In the genomic region with DNA sequence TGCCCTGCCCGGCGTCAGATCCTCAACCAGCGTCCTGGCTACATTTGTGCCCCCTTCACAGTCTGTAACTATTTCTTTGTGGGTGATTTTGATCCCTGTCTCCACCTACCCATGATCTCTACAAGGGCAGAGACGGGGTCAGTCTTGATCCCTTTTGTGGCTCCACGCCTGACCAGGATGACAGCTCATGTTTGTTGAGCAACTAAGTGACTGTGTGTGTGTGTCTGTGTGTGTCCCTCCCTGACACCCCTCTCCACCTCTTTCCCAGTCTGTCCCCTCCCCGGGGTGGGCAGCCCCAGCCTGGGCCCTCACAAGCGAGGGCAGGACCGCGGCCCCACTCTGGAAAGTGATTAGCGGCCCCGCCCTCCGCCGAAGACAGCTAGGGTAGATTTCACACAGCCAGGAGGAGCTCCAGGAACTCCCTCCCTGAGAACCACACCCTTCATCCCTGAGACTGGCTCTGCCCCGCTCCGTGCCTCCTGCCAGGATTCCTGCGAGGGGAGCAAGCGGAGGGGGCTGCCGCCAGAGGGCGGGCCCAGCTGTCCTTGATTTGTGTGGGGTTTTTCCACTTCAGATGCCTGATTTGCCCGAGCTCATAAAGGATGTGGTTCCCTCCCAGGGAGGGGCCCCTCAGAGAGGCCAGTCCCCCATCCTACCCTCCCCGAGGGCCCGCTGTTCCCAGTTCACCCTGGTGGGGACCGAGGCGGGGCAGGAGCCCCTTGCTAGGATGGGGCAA, we compare ENCODE assay signal across 10 cellular contexts. TPM values are rescaled to one million over a fixed set of nuclear protein-coding genes. Genes with fewer than 3 reads are reported as not detected.
DNase-seq lines count a peak whose midpoint lies in the region; ATAC-seq and TF ChIP-seq lines count a peak whose summit lies in the region.
"Had no signal": no experiment of that assay in that cellular context is flagged by ENCODE, and none has a peak within 500 bp of the region (broad histone marks: within the 10 kb centered on the region; RNA-seq: fewer than 3 reads in every experiment).

No MANE protein-coding gene starts in this region.

- H3K9me3 ChIP-seq in upper lobe of left lung (no peaks in the 10 kb centered on the region), tibial nerve (no peaks in the 10 kb centered on the region)

- DNase-seq in activated naive CD4-positive, alpha-beta T cell treated with anti-CD3 and anti-CD28 coated beads for 36 hours, result peak; percentile 30
- DNase-seq in activated naive CD4-positive, alpha-beta T cell treated with anti-CD3 and anti-CD28 coated beads, Interleukin-2, amount 10 ng/mL, durations not matched to agents 7 days and 5 days, result no peak
- DNase-seq in RWPE1 (ENCODE audit: low spot score) (peak; percentile 60), glomerular visceral epithelial cell (ENCODE audit: extremely low spot score) (peak; percentile 45), upper lobe of left lung (peak; percentile 45 to 75), tibial nerve (ENCODE audit: low spot score in 2 of 2) (no peak)
- DNase-seq in natural killer cell treated with Interleukin-12 subunit alpha and Interleukin-12 subunit beta and Interleukin-15 and Interleukin-18, amount 100 ng/mL, for 72 hours (ENCODE audit: low spot score), result no peak
- DNase-seq: activated naive CD8-positive, alpha-beta T cell treated with anti-CD3 and anti-CD28 coated beads, Interleukin-2, amount 10 ng/mL, durations not matched to agents 7 days and 5 days had no signal

- H3K4me1 ChIP-seq in upper lobe of left lung, result peaks cover 5 to 19% (median 12%) of the 10 kb centered on the region in 4 donors
- peaks cover 0 to 21% (median 0%) of the 10 kb centered on the region in 4 donors for H3K4me1 ChIP-seq in tibial nerve

- H3K4me3 ChIP-seq in upper lobe of left lung (no peak overlapping the region), tibial nerve (no peak overlapping the region)

- peaks cover 2% of the 10 kb centered on the region for H3K4me1 Mint-ChIP-seq in activated naive CD4-positive, alpha-beta T cell treated with anti-CD3 and anti-CD28 coated beads for 36 hours (ENCODE audit: low read depth)
- H3K4me1 Mint-ChIP-seq in activated naive CD4-positive, alpha-beta T cell treated with anti-CD3 and anti-CD28 coated beads, Interleukin-2, amount 10 ng/mL, durations not matched to agents 7 days and 5 days, result no peaks in the 10 kb centered on the region
- H3K4me1 Mint-ChIP-seq in natural killer cell treated with Interleukin-12 subunit alpha and Interleukin-12 subunit beta and Interleukin-15 and Interleukin-18, amount 100 ng/mL, for 72 hours (ENCODE audit: low read depth in 2 of 2), result no peaks in the 10 kb centered on the region

- no peaks in the 10 kb centered on the region for H3K36me3 Mint-ChIP-seq in activated naive CD4-positive, alpha-beta T cell treated with anti-CD3 and anti-CD28 coated beads for 36 hours (ENCODE audit: low read depth)
- no peaks in the 10 kb centered on the region for H3K36me3 Mint-ChIP-seq in activated naive CD4-positive, alpha-beta T cell treated with anti-CD3 and anti-CD28 coated beads, Interleukin-2, amount 10 ng/mL, durations not matched to agents 7 days and 5 days
- H3K36me3 Mint-ChIP-seq in natural killer cell treated with Interleukin-12 subunit alpha and Interleukin-12 subunit beta and Interleukin-15 and Interleukin-18, amount 100 ng/mL, for 72 hours, result no peaks in the 10 kb centered on the region
- H3K36me3 Mint-ChIP-seq: activated naive CD8-positive, alpha-beta T cell treated with anti-CD3 and anti-CD28 coated beads, Interleukin-2, amount 10 ng/mL, durations not matched to agents 7 days and 5 days had no signal

- H3K36me3 ChIP-seq in upper lobe of left lung, result no peaks in the 10 kb centered on the region
- no peaks in the 10 kb centered on the region for H3K36me3 ChIP-seq in tibial nerve

- POLR2A ChIA-PET in RWPE1 (lab: Yijun Ruan, JAX; ENCODE audit: low non-redundant PET), result interaction anchor here (0.5 kb wide), 1 partner anchor 1087 kb away, joined by 3 read pairs; no protein-coding TSS in a partner anchor

- H3K27ac Mint-ChIP-seq in activated naive CD4-positive, alpha-beta T cell treated with anti-CD3 and anti-CD28 coated beads for 36 hours, result no peak overlapping the region
- no peak overlapping the region for H3K27ac Mint-ChIP-seq in activated naive CD4-positive, alpha-beta T cell treated with anti-CD3 and anti-CD28 coated beads, Interleukin-2, amount 10 ng/mL, durations not matched to agents 7 days and 5 days
- H3K27ac Mint-ChIP-seq in natural killer cell treated with Interleukin-12 subunit alpha and Interleukin-12 subunit beta and Interleukin-15 and Interleukin-18, amount 100 ng/mL, for 72 hours, result no peak overlapping the region
- H3K27ac Mint-ChIP-seq: activated naive CD8-positive, alpha-beta T cell treated with anti-CD3 and anti-CD28 coated beads, Interleukin-2, amount 10 ng/mL, durations not matched to agents 7 days and 5 days had no signal

- CTCF ChIA-PET in activated naive CD4-positive, alpha-beta T cell treated with anti-CD3 and anti-CD28 coated beads for 36 hours (lab: Charles Lee), result interaction anchor here (0.9 to 1.1 kb wide), 3 partner anchors 13 to 39 kb away, joined by 3 to 4 read pairs (median 3); no protein-coding TSS in a partner anchor
- CTCF ChIA-PET in activated naive CD4-positive, alpha-beta T cell treated with anti-CD3 and anti-CD28 coated beads, Interleukin-2, amount 10 ng/mL, durations not matched to agents 7 days and 5 days (lab: Charles Lee), result interaction anchor here (1.3 to 1.4 kb wide), 2 partner anchors 15 to 110 kb away, joined by 3 to 6 read pairs; no protein-coding TSS in a partner anchor
- CTCF ChIA-PET in RWPE1 (lab: Yijun Ruan, JAX), result interaction anchor here (0.6 to 1.0 kb wide), 4 partner anchors 9 to 132 kb away, joined by 3 to 7 read pairs (median 4); no protein-coding TSS in a partner anchor

- 17 to 42% methylated on average over 6 to 23 of the region's 24 CpGs for WGBS in upper lobe of left lung, 2 donors
- WGBS in tibial nerve, 2 donors, result 16 to 26% methylated on average over 15 to 17 of the region's 24 CpGs

- H3K27me3 Mint-ChIP-seq in activated naive CD4-positive, alpha-beta T cell treated with anti-CD3 and anti-CD28 coated beads for 36 hours (ENCODE audit: low read depth), result peaks cover 45% of the 10 kb centered on the region
- H3K27me3 Mint-ChIP-seq in activated naive CD4-positive, alpha-beta T cell treated with anti-CD3 and anti-CD28 coated beads, Interleukin-2, amount 10 ng/mL, durations not matched to agents 7 days and 5 days, result peaks cover 81% of the 10 kb centered on the region
- H3K27me3 Mint-ChIP-seq in natural killer cell treated with Interleukin-12 subunit alpha and Interleukin-12 subunit beta and Interleukin-15 and Interleukin-18, amount 100 ng/mL, for 72 hours, result peaks cover 24 to 28% of the 10 kb centered on the region in 2 donors

- H3K27ac ChIP-seq in RWPE1, result peak overlapping the region; percentile 61
- no peak overlapping the region for H3K27ac ChIP-seq in upper lobe of left lung
- no peak overlapping the region for H3K27ac ChIP-seq in tibial nerve

- H3K27me3 ChIP-seq in upper lobe of left lung (peaks cover 0 to 29% (median 23%) of the 10 kb centered on the region in 4 donors), tibial nerve (peaks cover 0 to 64% of the 10 kb centered on the region in 2 donors)

- peak; percentile 35 to 45 for ATAC-seq in upper lobe of left lung (ENCODE audit: low FRiP score in 2 of 2)
- ATAC-seq in natural killer cell treated with Interleukin-12 subunit alpha and Interleukin-12 subunit beta and Interleukin-15 and Interleukin-18, amount 100 ng/mL, for 72 hours, result no peak
- no peak for ATAC-seq in GM18498 (IDR thresholded peaks at IDR 0.05; ENCODE audit: unreplicated experiment)

- no peak overlapping the region for H3K4me3 Mint-ChIP-seq in activated naive CD4-positive, alpha-beta T cell treated with anti-CD3 and anti-CD28 coated beads for 36 hours
- no peak overlapping the region for H3K4me3 Mint-ChIP-seq in activated naive CD4-positive, alpha-beta T cell treated with anti-CD3 and anti-CD28 coated beads, Interleukin-2, amount 10 ng/mL, durations not matched to agents 7 days and 5 days
- H3K4me3 Mint-ChIP-seq in natural killer cell treated with Interleukin-12 subunit alpha and Interleukin-12 subunit beta and Interleukin-15 and Interleukin-18, amount 100 ng/mL, for 72 hours, result no peak overlapping the region
- H3K4me3 Mint-ChIP-seq: activated naive CD8-positive, alpha-beta T cell treated with anti-CD3 and anti-CD28 coated beads, Interleukin-2, amount 10 ng/mL, durations not matched to agents 7 days and 5 days had no signal

- no peak for TF ChIP-seq POLR2A in upper lobe of left lung (IDR thresholded peaks at IDR 0.05)
- no peak for TF ChIP-seq POLR2A in tibial nerve (IDR thresholded peaks at IDR 0.05)

- TF ChIP-seq CTCF in RWPE1 (conservative IDR thresholded peaks at IDR 0.05; ENCODE audit: low read depth) (peak; percentile 61), upper lobe of left lung (IDR thresholded peaks at IDR 0.05) (peak in 4 of 6 experiments; percentile 18 to 38 (median 22)), tibial nerve (IDR thresholded peaks at IDR 0.05) (no peak)

- H3K9me3 Mint-ChIP-seq in activated naive CD4-positive, alpha-beta T cell treated with anti-CD3 and anti-CD28 coated beads for 36 hours, result no peaks in the 10 kb centered on the region
- no peaks in the 10 kb centered on the region for H3K9me3 Mint-ChIP-seq in activated naive CD4-positive, alpha-beta T cell treated with anti-CD3 and anti-CD28 coated beads, Interleukin-2, amount 10 ng/mL, durations not matched to agents 7 days and 5 days
- no peaks in the 10 kb centered on the region for H3K9me3 Mint-ChIP-seq in natural killer cell treated with Interleukin-12 subunit alpha and Interleukin-12 subunit beta and Interleukin-15 and Interleukin-18, amount 100 ng/mL, for 72 hours
- H3K9me3 Mint-ChIP-seq: activated naive CD8-positive, alpha-beta T cell treated with anti-CD3 and anti-CD28 coated beads, Interleukin-2, amount 10 ng/mL, durations not matched to agents 7 days and 5 days had no signal

- no peak for TF ChIP-seq EP300 in upper lobe of left lung (IDR thresholded peaks at IDR 0.05)
- TF ChIP-seq EP300 in tibial nerve (IDR thresholded peaks at IDR 0.05), result no peak

- intact Hi-C loops in activated naive CD4-positive, alpha-beta T cell treated with anti-CD3 and anti-CD28 coated beads for 36 hours (cut with micrococcal nuclease), result no loop called here

RNA-seq across cellular contexts. Expression of gene HS3ST6, which starts 5.3 kb away (rescaled TPM):
- total RNA-seq in activated naive CD4-positive, alpha-beta T cell treated with anti-CD3 and anti-CD28 coated beads for 36 hours, result not detected
- total RNA-seq in upper lobe of left lung (1 to 10 TPM in 2 of 6 donors, under 1 TPM in 2, not detected in 2; 0.44 to 4.0 (median 0.95) TPM), tibial nerve (not detected)
- total RNA-seq in natural killer cell treated with Interleukin-12 subunit alpha and Interleukin-12 subunit beta and Interleukin-15 and Interleukin-18, amount 100 ng/mL, for 72 hours, result not detected
- total RNA-seq: activated naive CD8-positive, alpha-beta T cell treated with anti-CD3 and anti-CD28 coated beads, Interleukin-2, amount 10 ng/mL, durations not matched to agents 7 days and 5 days; LHCN-M2 had no signal

RNA-seq across cellular contexts. Expression of gene MSRB1, which starts 19.5 kb away (rescaled TPM):
- 10 to 100 TPM in 1 of 2 experiments, 1 to 10 TPM in 1; 8.5 to 11.0 TPM for total RNA-seq in activated naive CD4-positive, alpha-beta T cell treated with anti-CD3 and anti-CD28 coated beads for 36 hours
- total RNA-seq in upper lobe of left lung (10 to 100 TPM; 18.2 to 45.3 (median 31.9) TPM), tibial nerve (10 to 100 TPM; 22.5 to 46.1 (median 30.3) TPM)
- 10 to 100 TPM; 24.3 to 24.7 TPM for total RNA-seq in natural killer cell treated with Interleukin-12 subunit alpha and Interleukin-12 subunit beta and Interleukin-15 and Interleukin-18, amount 100 ng/mL, for 72 hours

RNA-seq across cellular contexts. Expression of gene RPL3L, which starts 31.0 kb away (rescaled TPM):
- not detected for total RNA-seq in activated naive CD4-positive, alpha-beta T cell treated with anti-CD3 and anti-CD28 coated beads for 36 hours
- total RNA-seq in upper lobe of left lung (not detected), tibial nerve (not detected)
- 1 to 10 TPM in 1 of 2 donors, not detected in 1; 1.5 TPM for total RNA-seq in natural killer cell treated with Interleukin-12 subunit alpha and Interleukin-12 subunit beta and Interleukin-15 and Interleukin-18, amount 100 ng/mL, for 72 hours
- total RNA-seq: activated naive CD8-positive, alpha-beta T cell treated with anti-CD3 and anti-CD28 coated beads, Interleukin-2, amount 10 ng/mL, durations not matched to agents 7 days and 5 days; LHCN-M2 had no signal

RNA-seq across cellular contexts. Expression of gene NDUFB10, which starts 35.9 kb away (rescaled TPM):
- total RNA-seq in activated naive CD4-positive, alpha-beta T cell treated with anti-CD3 and anti-CD28 coated beads for 36 hours, result 100 to 1,000 TPM; 111 TPM
- total RNA-seq in upper lobe of left lung (100 to 1,000 TPM in 4 of 6 donors, 10 to 100 TPM in 2; 76.5 to 245 (median 107) TPM), tibial nerve (100 to 1,000 TPM in 2 of 4 donors, 10 to 100 TPM in 2; 86.9 to 136 (median 116) TPM)
- 100 to 1,000 TPM in 1 of 2 donors, 10 to 100 TPM in 1; 95.0 to 103 TPM for total RNA-seq in natural killer cell treated with Interleukin-12 subunit alpha and Interleukin-12 subunit beta and Interleukin-15 and Interleukin-18, amount 100 ng/mL, for 72 hours

RNA-seq across cellular contexts. Expression of gene RPS2, which starts 41.2 kb away (rescaled TPM):
- 1,000 to 10,000 TPM; 7,042 to 7,057 TPM for total RNA-seq in activated naive CD4-positive, alpha-beta T cell treated with anti-CD3 and anti-CD28 coated beads for 36 hours
- 1,000 to 10,000 TPM; 1,128 to 1,943 (median 1,579) TPM for total RNA-seq in upper lobe of left lung
- 1,000 to 10,000 TPM; 1,591 to 3,468 (median 1,745) TPM for total RNA-seq in tibial nerve
- 1,000 to 10,000 TPM; 2,056 to 2,952 TPM for total RNA-seq in natural killer cell treated with Interleukin-12 subunit alpha and Interleukin-12 subunit beta and Interleukin-15 and Interleukin-18, amount 100 ng/mL, for 72 hours

Comparison
In these comparisons a context has a peak if more than half of its experiments do, and no peak if none do; other contexts are left out.
1. DNase-seq: peak in activated naive CD4-positive, alpha-beta T cell treated with anti-CD3 and anti-CD28 coated beads for 36 hours (single experiment), RWPE1 (single experiment), glomerular visceral epithelial cell (single experiment) and upper lobe of left lung (2 of 2); none in activated naive CD4-positive, alpha-beta T cell treated with anti-CD3 and anti-CD28 coated beads, Interleukin-2, amount 10 ng/mL, durations not matched to agents 7 days and 5 days (single experiment), tibial nerve (0 of 2) and natural killer cell treated with Interleukin-12 subunit alpha and Interleukin-12 subunit beta and Interleukin-15 and Interleukin-18, amount 100 ng/mL, for 72 hours (single experiment).
2. CTCF ChIP-seq: peak in RWPE1 (single experiment) and upper lobe of left lung (4 of 6); none in tibial nerve (0 of 5).
3. ATAC-seq: peak in upper lobe of left lung (2 of 2); none in natural killer cell treated with Interleukin-12 subunit alpha and Interleukin-12 subunit beta and Interleukin-15 and Interleukin-18, amount 100 ng/mL, for 72 hours (0 of 2) and GM18498 (single experiment).